Comparison of ENCODE assay signal across 16 cellular contexts in genomic region chr12:21499765-21500164, GRCh38. TPM values are rescaled to one million over a fixed set of nuclear protein-coding genes. Genes with fewer than 3 reads are reported as not detected.
A peak's percentile ranks its signal among the peaks of the same experiment; 100 is the strongest.
DNase-seq lines count a peak whose midpoint lies in the region; ATAC-seq, FAIRE-seq and TF ChIP-seq lines count a peak whose summit lies in the region.
"Had no signal": no experiment of that assay in that cellular context is flagged by ENCODE, and none has a peak within 500 bp of the region (broad histone marks: within the 10 kb centered on the region; RNA-seq: fewer than 3 reads in every experiment).

No MANE protein-coding gene starts in this region.

- in situ Hi-C loops in Panc1 (cut with HindIII; ENCODE audit: low pct_unique_long_range_greater_than_20kb, low sequenced_read_pairs), result no loop called here

- 28% methylated on average over 2 of the region's 2 CpGs for WGBS in A549 (ENCODE audit: missing lambda C conversion rate)

- no peak overlapping the region; the same call in 2 of the 3 replicates for H3K4me3 ChIP-seq in A549
- H3K4me3 ChIP-seq in GM06990 (replicated peaks; ENCODE audit: low read depth, low read length), result peak overlapping the region; percentile 75
- H3K4me3 ChIP-seq in Panc1 (ENCODE audit: low read depth in 2 of 2, low read length in 2 of 2), result peak overlapping the region; percentile 88 to 97; a peak in 2 of 4 replicates
- peak overlapping the region; percentile 28 for H3K4me3 ChIP-seq in fibroblast of the aortic adventitia (ENCODE audit: low read depth, low read length)

- intact Hi-C loops in Panc1 (cut with micrococcal nuclease; ENCODE audit: unreplicated experiment), result no loop called here

- H3K4me1 Mint-ChIP-seq in progenitor cell of endocrine pancreas (ENCODE audit: low read depth), result peaks cover 7% of the 10 kb centered on the region

- H3K4me3 Mint-ChIP-seq in progenitor cell of endocrine pancreas (ENCODE audit: low read depth), result no peak overlapping the region

- no peaks in the 10 kb centered on the region for H3K9me3 Mint-ChIP-seq in progenitor cell of endocrine pancreas (ENCODE audit: low read depth)

- no peak for ATAC-seq in A549
- no peak for ATAC-seq in Panc1

- H3K27me3 Mint-ChIP-seq in progenitor cell of endocrine pancreas, result no peaks in the 10 kb centered on the region

- no peak for FAIRE-seq in A549 (lab: Jason Lieb, UNC)

- H3K36me3 Mint-ChIP-seq in progenitor cell of endocrine pancreas (ENCODE audit: insufficient read depth), result peaks cover 9% of the 10 kb centered on the region

- DNase-seq in A549 (ENCODE audit: low read depth in 1 of 2, low spot score in 1 of 2), result no peak
- DNase-seq in GM06990 (ENCODE audit: extremely low read depth, insufficient read length), result no peak
- no peak for DNase-seq in Panc1 (ENCODE audit: low read depth, low spot score)
- DNase-seq in fibroblast of the aortic adventitia (ENCODE audit: low read depth), result no peak
- DNase-seq in NCI-H2196 treated with DMSO at 0.1 percent for 48 hours (lab: John Stamatoyannopoulos, UW; ENCODE audit: unreplicated experiment), result no peak
- no peak for DNase-seq in foreskin melanocyte
- no peak for DNase-seq in EL
- no peak for DNase-seq in progenitor cell of endocrine pancreas (ENCODE audit: low spot score, unreplicated experiment)
- DNase-seq: activated gamma-delta T cell treated with Interleukin-2 at 50 U/mL for 16 hours; caudate nucleus; NCI-H146; NCI-H748 treated with DMSO at 0.1 percent for 48 hours; stimulated activated CD4-positive, alpha-beta T cell treated with anti-CD3 and anti-CD28 coated beads, Interleukin-4, amount 100 ng/mL, for 1 hour; stimulated activated naive CD4-positive, alpha-beta T cell treated with Interleukin-2 at 50 U/mL for 16 hours; SW 1271 had no signal

- CTCF ChIA-PET in A549 (lab: Yijun Ruan, JAX), result no interaction called here
- CTCF ChIA-PET in Panc1 (lab: Charles Lee), result no interaction called here

- BruUV-seq in Panc1 (replicated peaks; lab: Mats Ljungman, UMichigan), result no TSS peak

- H3K27me3 ChIP-seq in GM06990 (replicated peaks; ENCODE audit: control insufficient read depth, insufficient read depth, low read length) (no peaks in the 10 kb centered on the region), Panc1 (ENCODE audit: control insufficient read depth, insufficient read depth, low read length) (no peaks in the 10 kb centered on the region)

- no peak overlapping the region for H3K27ac ChIP-seq in A549
- no peak overlapping the region for H3K27ac ChIP-seq in Panc1 (ENCODE audit: low read length)
- H3K27ac ChIP-seq: C4-2B had no signal

- TF ChIP-seq CTCF in A549 (IDR thresholded peaks at IDR 0.05), result no peak
- TF ChIP-seq CTCF in GM06990 (IDR thresholded peaks at IDR 0.05; ENCODE audit: insufficient read depth, low read length, poor library complexity, severe bottlenecking), result no peak
- TF ChIP-seq CTCF in Panc1 (IDR thresholded peaks at IDR 0.05), result no peak
- no peak for TF ChIP-seq CTCF in fibroblast of the aortic adventitia (IDR thresholded peaks at IDR 0.05; ENCODE audit: insufficient read depth, low read length)
- no peak for TF ChIP-seq CTCF in progenitor cell of endocrine pancreas (IDR thresholded peaks at IDR 0.05; ENCODE audit: unreplicated experiment)

- no peak overlapping the region for H3K27ac Mint-ChIP-seq in progenitor cell of endocrine pancreas

- H3K36me3 ChIP-seq in GM06990 (ENCODE audit: control insufficient read depth, insufficient read depth, low read length), result peaks cover 14% of the 10 kb centered on the region
- H3K36me3 ChIP-seq in Panc1 (ENCODE audit: control insufficient read depth, insufficient read depth, low read length), result peaks cover 7% of the 10 kb centered on the region; the same call in 1 of the 2 replicates

- no peak for TF ChIP-seq EP300 in A549 (IDR thresholded peaks at IDR 0.05)

- TF ChIP-seq RAD21 in A549 (conservative IDR thresholded peaks at IDR 0.05 in 1 of 2, IDR thresholded peaks at IDR 0.05 in 1 of 2), result no peak

- TF ChIP-seq POLR2A in A549 (IDR thresholded peaks at IDR 0.05; ENCODE audit: low read length), result no peak

- no peaks in the 10 kb centered on the region for H3K9me3 ChIP-seq in A549
- H3K9me3 ChIP-seq in Panc1 (ENCODE audit: control insufficient read depth, insufficient read depth, low read depth, low read length), result no peaks in the 10 kb centered on the region

- peak overlapping the region; percentile 77 for H3K4me2 ChIP-seq in A549

- H3K4me1 ChIP-seq in A549 (peaks cover 31% of the 10 kb centered on the region), Panc1 (ENCODE audit: control insufficient read depth, insufficient read depth, low read length) (peaks cover 14% of the 10 kb centered on the region; the same call in 1 of the 2 replicates)

- POLR2A ChIA-PET in A549 (lab: Yijun Ruan, JAX) (no interaction called here), Panc1 (lab: Charles Lee) (no interaction called here)

TF ChIP-seq in A549, 52 proteins besides CTCF, POLR2A, EP300 and RAD21 (continues in another document):
- no peak for TF ChIP-seq BCL3 (IDR thresholded peaks at IDR 0.05)
- TF ChIP-seq MAX (IDR thresholded peaks at IDR 0.05), result no peak
- TF ChIP-seq NFE2L2 (conservative IDR thresholded peaks at IDR 0.05; ENCODE audit: low read length), result no peak
- TF ChIP-seq SREBF2 (IDR thresholded peaks at IDR 0.05), result no peak
- TF ChIP-seq CHD2 (IDR thresholded peaks at IDR 0.05; ENCODE audit: low read length, partially characterized antibody), result no peak
- TF ChIP-seq RFX5 (IDR thresholded peaks at IDR 0.05), result no peak
- no peak for TF ChIP-seq HOXB13 (CRISPR knock-in tag; IDR thresholded peaks at IDR 0.05; ENCODE audit: low read depth)
- TF ChIP-seq FOXS1 (CRISPR knock-in tag; IDR thresholded peaks at IDR 0.05), result no peak
- no peak for TF ChIP-seq USF2 (IDR thresholded peaks at IDR 0.05)

RNA-seq across cellular contexts. Expression of gene RECQL, which starts 1.7 kb away (rescaled TPM):
- polyA plus RNA-seq in A549 (2011; rRNA removed) (56.7 and 84.2 TPM in 2 replicates), A549 (2017; fragmentation: RNase III; extraction: RNeasy Plus Mini Kit Qiagen cat#74134 plus additional on column Dnase treatment) (76.5 to 79.5 TPM (median 77.0 TPM) in 3 replicates)
- 15.8 and 16.2 TPM in 2 replicates for polyA plus RNA-seq in A549 (2012; cell fraction: cytosol; rRNA removed)
- polyA plus RNA-seq in A549 (2012; cell fraction: nucleus; rRNA removed), result 13.9 and 16.9 TPM in 2 replicates
- polyA minus RNA-seq in A549 (2011; rRNA and poly(A)+ RNA removed), result 34.0 and 36.0 TPM in 2 replicates
- total RNA-seq in Panc1 (2021; ENCODE audit: unreplicated experiment) (42.3 TPM), fibroblast of the aortic adventitia (ENCODE audit: low replicate concordance) (54.1 and 114 TPM in 2 replicates), progenitor cell of endocrine pancreas (36.6 and 37.7 TPM in 2 replicates)
- 22.7 TPM for polyA plus RNA-seq in Panc1 (2012; ENCODE audit: insufficient read length)

RNA-seq across cellular contexts. Expression of gene GOLT1B, which starts 1.8 kb away (rescaled TPM):
- polyA plus RNA-seq in A549 (2011; rRNA removed), result 62.3 and 73.4 TPM in 2 replicates
- 9.6 and 10.3 TPM in 2 replicates for polyA plus RNA-seq in A549 (2012; cell fraction: cytosol; rRNA removed)
- 4.3 and 9.1 TPM in 2 replicates for polyA plus RNA-seq in A549 (2012; cell fraction: nucleus; rRNA removed)
- polyA plus RNA-seq in A549 (2017; fragmentation: RNase III; extraction: RNeasy Plus Mini Kit Qiagen cat#74134 plus additional on column Dnase treatment), result 80.4 to 107 TPM (median 95.4 TPM) in 3 replicates
- polyA minus RNA-seq in A549 (2011; rRNA and poly(A)+ RNA removed), result 12.4 and 34.9 TPM in 2 replicates
- 40.8 TPM for total RNA-seq in Panc1 (2021; ENCODE audit: unreplicated experiment)
- 21.4 TPM for polyA plus RNA-seq in Panc1 (2012; ENCODE audit: insufficient read length)
- total RNA-seq in fibroblast of the aortic adventitia (ENCODE audit: low replicate concordance), result 55.2 and 82.2 TPM in 2 replicates
- total RNA-seq in progenitor cell of endocrine pancreas, result 41.1 and 49.3 TPM in 2 replicates

RNA-seq across cellular contexts. Expression of gene SPX, which starts 26.3 kb away (rescaled TPM):
- polyA plus RNA-seq in A549 (2011; rRNA removed), result 34.4 and 39.8 TPM in 2 replicates
- 2.3 and 2.5 TPM in 2 replicates for polyA plus RNA-seq in A549 (2012; cell fraction: cytosol; rRNA removed)
- 0.54 and 0.92 TPM in 2 replicates for polyA plus RNA-seq in A549 (2012; cell fraction: nucleus; rRNA removed)
- 2.7 to 3.2 TPM (median 2.9 TPM) in 3 replicates for polyA plus RNA-seq in A549 (2017; fragmentation: RNase III; extraction: RNeasy Plus Mini Kit Qiagen cat#74134 plus additional on column Dnase treatment)
- polyA minus RNA-seq in A549 (2011; rRNA and poly(A)+ RNA removed), result 3.1 and 4.5 TPM in 2 replicates
- 0.13 TPM for total RNA-seq in Panc1 (2021; ENCODE audit: unreplicated experiment)
- polyA plus RNA-seq in Panc1 (2012; ENCODE audit: insufficient read length), result not detected
- total RNA-seq in fibroblast of the aortic adventitia (ENCODE audit: low replicate concordance), result 0.54 and 0.82 TPM in 2 replicates
- total RNA-seq in progenitor cell of endocrine pancreas, result 2.6 and 2.7 TPM in 2 replicates
